In the genomic region with DNA sequence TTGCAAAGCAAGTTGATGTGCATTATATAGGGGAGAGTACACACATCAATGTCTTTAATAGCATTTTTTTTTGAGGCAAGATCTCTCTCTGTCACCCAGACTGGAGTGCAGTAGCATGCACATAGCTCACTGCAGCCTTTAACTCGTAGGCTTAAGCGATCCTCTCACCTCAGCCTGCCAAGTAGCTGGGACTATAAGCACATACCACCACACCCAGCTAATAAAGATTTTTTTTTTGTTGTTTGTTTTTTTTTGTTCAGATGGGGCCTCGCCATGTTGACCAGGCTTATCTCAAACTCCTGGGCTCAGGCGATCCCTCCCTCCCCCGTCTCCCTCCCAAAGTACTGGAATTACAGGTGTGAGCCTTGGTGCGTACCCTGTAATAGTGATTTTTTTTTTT, we compare ENCODE assay signal across 1 cellular context.
TF ChIP-seq lines count a peak whose summit lies in the region.

No MANE protein-coding gene starts in this region.

TF ChIP-seq in K562, 482 proteins besides CTCF, POLR2A, EP300 and RAD21 (continued from another document):
- TF ChIP-seq, protein P1, sequence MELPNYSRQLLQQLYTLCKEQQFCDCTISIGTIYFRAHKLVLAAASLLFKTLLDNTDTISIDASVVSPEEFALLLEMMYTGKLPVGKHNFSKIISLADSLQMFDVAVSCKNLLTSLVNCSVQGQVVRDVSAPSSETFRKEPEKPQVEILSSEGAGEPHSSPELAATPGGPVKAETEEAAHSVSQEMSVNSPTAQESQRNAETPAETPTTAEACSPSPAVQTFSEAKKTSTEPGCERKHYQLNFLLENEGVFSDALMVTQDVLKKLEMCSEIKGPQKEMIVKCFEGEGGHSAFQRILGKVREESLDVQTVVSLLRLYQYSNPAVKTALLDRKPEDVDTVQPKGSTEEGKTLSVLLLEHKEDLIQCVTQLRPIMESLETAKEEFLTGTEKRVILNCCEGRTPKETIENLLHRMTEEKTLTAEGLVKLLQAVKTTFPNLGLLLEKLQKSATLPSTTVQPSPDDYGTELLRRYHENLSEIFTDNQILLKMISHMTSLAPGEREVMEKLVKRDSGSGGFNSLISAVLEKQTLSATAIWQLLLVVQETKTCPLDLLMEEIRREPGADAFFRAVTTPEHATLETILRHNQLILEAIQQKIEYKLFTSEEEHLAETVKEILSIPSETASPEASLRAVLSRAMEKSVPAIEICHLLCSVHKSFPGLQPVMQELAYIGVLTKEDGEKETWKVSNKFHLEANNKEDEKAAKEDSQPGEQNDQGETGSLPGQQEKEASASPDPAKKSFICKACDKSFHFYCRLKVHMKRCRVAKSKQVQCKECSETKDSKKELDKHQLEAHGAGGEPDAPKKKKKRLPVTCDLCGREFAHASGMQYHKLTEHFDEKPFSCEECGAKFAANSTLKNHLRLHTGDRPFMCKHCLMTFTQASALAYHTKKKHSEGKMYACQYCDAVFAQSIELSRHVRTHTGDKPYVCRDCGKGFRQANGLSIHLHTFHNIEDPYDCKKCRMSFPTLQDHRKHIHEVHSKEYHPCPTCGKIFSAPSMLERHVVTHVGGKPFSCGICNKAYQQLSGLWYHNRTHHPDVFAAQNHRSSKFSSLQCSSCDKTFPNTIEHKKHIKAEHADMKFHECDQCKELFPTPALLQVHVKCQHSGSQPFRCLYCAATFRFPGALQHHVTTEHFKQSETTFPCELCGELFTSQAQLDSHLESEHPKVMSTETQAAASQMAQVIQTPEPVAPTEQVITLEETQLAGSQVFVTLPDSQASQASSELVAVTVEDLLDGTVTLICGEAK (IDR thresholded peaks at IDR 0.05): peak; percentile 77
- TF ChIP-seq, protein P1 (CRISPR knock-in tag; IDR thresholded peaks at IDR 0.05): no peak
- TF ChIP-seq, protein P2, sequence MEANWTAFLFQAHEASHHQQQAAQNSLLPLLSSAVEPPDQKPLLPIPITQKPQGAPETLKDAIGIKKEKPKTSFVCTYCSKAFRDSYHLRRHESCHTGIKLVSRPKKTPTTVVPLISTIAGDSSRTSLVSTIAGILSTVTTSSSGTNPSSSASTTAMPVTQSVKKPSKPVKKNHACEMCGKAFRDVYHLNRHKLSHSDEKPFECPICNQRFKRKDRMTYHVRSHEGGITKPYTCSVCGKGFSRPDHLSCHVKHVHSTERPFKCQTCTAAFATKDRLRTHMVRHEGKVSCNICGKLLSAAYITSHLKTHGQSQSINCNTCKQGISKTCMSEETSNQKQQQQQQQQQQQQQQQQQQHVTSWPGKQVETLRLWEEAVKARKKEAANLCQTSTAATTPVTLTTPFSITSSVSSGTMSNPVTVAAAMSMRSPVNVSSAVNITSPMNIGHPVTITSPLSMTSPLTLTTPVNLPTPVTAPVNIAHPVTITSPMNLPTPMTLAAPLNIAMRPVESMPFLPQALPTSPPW (CRISPR knock-in tag; IDR thresholded peaks at IDR 0.05): peak; percentile 33; the same call in 1 of the 2 replicates
- TF ChIP-seq SMARCA4 (IDR thresholded peaks at IDR 0.05) (peak; percentile 20; the same call in 1 of the 2 replicates), FOXA3 (CRISPR knock-in tag; conservative IDR thresholded peaks at IDR 0.05 in 1 of 2, IDR thresholded peaks at IDR 0.05 in 1 of 2) (no peak), FOXK2 (conservative IDR thresholded peaks at IDR 0.05 in 1 of 2, IDR thresholded peaks at IDR 0.05 in 1 of 2; ENCODE audit: low read depth in 2 of 2) (0 out of 4 replicates have a peak, but pooled peaks of 1 of the 2 experiments have one; percentile 31), ZNF24 (IDR thresholded peaks at IDR 0.05) (no peak), SOX6 (IDR thresholded peaks at IDR 0.05) (peak; percentile 9; the same call in 1 of the 2 replicates), ZNF445 (CRISPR knock-in tag; IDR thresholded peaks at IDR 0.05; ENCODE audit: low read depth) (no peak), ZC3H11A (IDR thresholded peaks at IDR 0.05; ENCODE audit: low read depth, low read length) (no peak), PCBP2 (IDR thresholded peaks at IDR 0.05; ENCODE audit: low read depth, low read length, poor library complexity, severe bottlenecking) (no peak), FOXP1 (CRISPR knock-in tag; IDR thresholded peaks at IDR 0.05) (no peak), ARNT (IDR thresholded peaks at IDR 0.05) (no peak), SMARCE1 (IDR thresholded peaks at IDR 0.05) (0 out of 2 replicates have a peak, but pooled peaks have one; percentile 23), NEUROD1 (IDR thresholded peaks at IDR 0.05; ENCODE audit: borderline replicate concordance, low read depth, low read length, partially characterized antibody) (no peak), HIVEP1 (CRISPR knock-in tag; IDR thresholded peaks at IDR 0.05) (no peak), CBFA2T3 (IDR thresholded peaks at IDR 0.05) (peak; percentile 46; the same call in 1 of the 2 replicates), SPI1 (IDR thresholded peaks at IDR 0.05; ENCODE audit: borderline replicate concordance, low read depth, low read length) (no peak), BRD9 (IDR thresholded peaks at IDR 0.05; ENCODE audit: low read depth, partially characterized antibody) (no peak), SMC3 (conservative IDR thresholded peaks at IDR 0.05; ENCODE audit: insufficient read depth, low read depth, low read length) (no peak), ZNF354B (CRISPR knock-in tag; IDR thresholded peaks at IDR 0.05) (no peak), KHSRP (IDR thresholded peaks at IDR 0.05) (no peak), TBP (optimal IDR thresholded peaks at IDR 0.05; ENCODE audit: low read depth, low read length) (no peak), POLR3G (IDR thresholded peaks at IDR 0.05; ENCODE audit: extremely low read depth, insufficient read length, insufficient replicate concordance) (no peak), TEAD2 (tag; IDR thresholded peaks at IDR 0.05) (no peak), RHOXF2B (CRISPR knock-in tag; conservative IDR thresholded peaks at IDR 0.05) (no peak), ZNF347 (CRISPR knock-in tag; IDR thresholded peaks at IDR 0.05; ENCODE audit: low read depth) (no peak), ZNF668 (CRISPR knock-in tag; IDR thresholded peaks at IDR 0.05) (no peak), ZFP36 (IDR thresholded peaks at IDR 0.05; ENCODE audit: low read depth, low read length, partially characterized antibody) (peak; percentile 30), FOXA1 (IDR thresholded peaks at IDR 0.05; ENCODE audit: borderline replicate concordance) (no peak), DPF2 (IDR thresholded peaks at IDR 0.05) (0 out of 2 replicates have a peak, but pooled peaks have one; percentile 26), ZNF282 (CRISPR knock-in tag; IDR thresholded peaks at IDR 0.05) (no peak), ARID1B (IDR thresholded peaks at IDR 0.05) (peak; percentile 33; the same call in 1 of the 2 replicates), SMAD1 (IDR thresholded peaks at IDR 0.05; ENCODE audit: low read depth, low read length, partially characterized antibody) (no peak), U2AF1 (optimal IDR thresholded peaks at IDR 0.05; ENCODE audit: low read depth, low read length) (no peak), ZNF696 (CRISPR knock-in tag; conservative IDR thresholded peaks at IDR 0.05) (no peak), SIRT6 (IDR thresholded peaks at IDR 0.05; ENCODE audit: low read depth, low read length) (no peak), ZBTB12 (CRISPR knock-in tag; IDR thresholded peaks at IDR 0.05) (no peak), ARID4B (CRISPR knock-in tag; IDR thresholded peaks at IDR 0.05) (0 out of 2 replicates have a peak, but pooled peaks have one; percentile 20), ZBTB17 (CRISPR knock-in tag; IDR thresholded peaks at IDR 0.05) (no peak)
